In genomic region chr2:210169871-210170441, GRCh38 we compare ENCODE assay signal across 8 cellular contexts. TPM values are rescaled to one million over a fixed set of nuclear protein-coding genes. Genes with fewer than 3 reads are reported as not detected.
DNase-seq lines count a peak whose midpoint lies in the region; ATAC-seq and TF ChIP-seq lines count a peak whose summit lies in the region.

No MANE protein-coding gene starts in this region.

- peak overlapping the region; percentile 98 for H3K27ac ChIP-seq in left ventricle myocardium inferior (replicated peaks)
- peak overlapping the region; percentile 97 to 100 (median 98) for H3K27ac ChIP-seq in Peyer's patch
- H3K27ac ChIP-seq in muscle layer of colon (ENCODE audit: low read depth, low read length), result peak overlapping the region; percentile 98

- intact Hi-C loops in left ventricle myocardium inferior (cut with micrococcal nuclease), result loop anchor here (10.0 kb wide), 1 partner anchor 155 kb away; no protein-coding TSS in a partner anchor
- intact Hi-C loops in left ventricle myocardium superior (cut with micrococcal nuclease), result loop anchor here (10.0 kb wide), 1 partner anchor 165 kb away; the partner anchor contains the start of gene RPE

- ATAC-seq in left ventricle myocardium superior (no peak), HG03095 (IDR thresholded peaks at IDR 0.05; ENCODE audit: unreplicated experiment) (peak; percentile 30)

- H3K9me3 ChIP-seq in left ventricle myocardium inferior (replicated peaks) (no peaks in the 10 kb centered on the region), Peyer's patch (no peaks in the 10 kb centered on the region), muscle layer of colon (ENCODE audit: low read length) (no peaks in the 10 kb centered on the region)

- no peak for TF ChIP-seq POLR2A in Peyer's patch (IDR thresholded peaks at IDR 0.05)

- H3K9ac ChIP-seq in muscle layer of colon (ENCODE audit: low read length), result peak overlapping the region; percentile 89

- no peak for TF ChIP-seq CTCF in left ventricle myocardium inferior (IDR thresholded peaks at IDR 0.05; ENCODE audit: borderline replicate concordance)
- TF ChIP-seq CTCF in Peyer's patch (IDR thresholded peaks at IDR 0.05), result no peak

- no peak for DNase-seq in left ventricle myocardium inferior
- DNase-seq in left ventricle myocardium superior, result no peak
- DNase-seq in Peyer's patch, result no peak
- DNase-seq in dermis microvascular lymphatic vessel endothelial cell (ENCODE audit: low read depth in 2 of 2), result peak; percentile 30 to 53
- DNase-seq in cerebellar nuclear complex (lab: John Stamatoyannopoulos, UW), result no peak
- no peak for DNase-seq in COLO668 (lab: John Stamatoyannopoulos, UW; ENCODE audit: unreplicated experiment)

- H3K36me3 ChIP-seq in left ventricle myocardium inferior (no peaks in the 10 kb centered on the region), Peyer's patch (no peaks in the 10 kb centered on the region), muscle layer of colon (ENCODE audit: insufficient read depth, low read length) (no peaks in the 10 kb centered on the region)

- H3K4me1 ChIP-seq in left ventricle myocardium inferior (peaks cover 70% of the 10 kb centered on the region), Peyer's patch (peaks cover 0 to 24% (median 0%) of the 10 kb centered on the region in 4 donors), muscle layer of colon (ENCODE audit: insufficient read depth, low read length) (peaks cover 35% of the 10 kb centered on the region)

- H3K27me3 ChIP-seq in left ventricle myocardium inferior (ENCODE audit: low read depth) (no peaks in the 10 kb centered on the region), Peyer's patch (no peaks in the 10 kb centered on the region), muscle layer of colon (ENCODE audit: control insufficient read depth in 1 of 2, insufficient read depth in 2 of 2, low read length in 2 of 2) (no peaks in the 10 kb centered on the region)

- peak overlapping the region; percentile 79 for H3K4me3 ChIP-seq in left ventricle myocardium inferior
- H3K4me3 ChIP-seq in Peyer's patch, result peak overlapping the region; percentile 77 to 89 (median 85)
- H3K4me3 ChIP-seq in muscle layer of colon (ENCODE audit: low read depth in 1 of 2, low read length in 2 of 2), result peak overlapping the region; percentile 66 to 90

RNA-seq across cellular contexts. Expression of gene KANSL1L, which starts 1.3 kb away (rescaled TPM):
- total RNA-seq in left ventricle myocardium inferior (18.1 TPM), left ventricle myocardium superior (17.4 TPM), Peyer's patch (10 to 100 TPM; 16.6 to 83.3 (median 25.6) TPM), dermis microvascular lymphatic vessel endothelial cell (12.2 and 19.5 TPM in 2 replicates)

RNA-seq across cellular contexts. Expression of gene ACADL, which starts 55.3 kb away (rescaled TPM):
- total RNA-seq in left ventricle myocardium inferior (1.3 TPM), left ventricle myocardium superior (0.59 TPM), Peyer's patch (1 to 10 TPM in 1 of 4 donors, under 1 TPM in 1, not detected in 2; 0.54 to 2.5 TPM), dermis microvascular lymphatic vessel endothelial cell (not detected in 2 replicates)

Comparison
In these comparisons a context has a peak if more than half of its experiments do, and no peak if none do; other contexts are left out.
1. DNase-seq: peak in dermis microvascular lymphatic vessel endothelial cell (2 of 2); none in left ventricle myocardium inferior (single experiment), left ventricle myocardium superior (single experiment), Peyer's patch (0 of 3), cerebellar nuclear complex (0 of 2) and COLO668 (single experiment).
2. Peak in every context shown above with its lines, with median percentiles within 50 percentile points of each other: H3K27ac ChIP-seq and H3K4me3 ChIP-seq.